ENCODE assay signal across 2 cellular contexts in the genomic region with DNA sequence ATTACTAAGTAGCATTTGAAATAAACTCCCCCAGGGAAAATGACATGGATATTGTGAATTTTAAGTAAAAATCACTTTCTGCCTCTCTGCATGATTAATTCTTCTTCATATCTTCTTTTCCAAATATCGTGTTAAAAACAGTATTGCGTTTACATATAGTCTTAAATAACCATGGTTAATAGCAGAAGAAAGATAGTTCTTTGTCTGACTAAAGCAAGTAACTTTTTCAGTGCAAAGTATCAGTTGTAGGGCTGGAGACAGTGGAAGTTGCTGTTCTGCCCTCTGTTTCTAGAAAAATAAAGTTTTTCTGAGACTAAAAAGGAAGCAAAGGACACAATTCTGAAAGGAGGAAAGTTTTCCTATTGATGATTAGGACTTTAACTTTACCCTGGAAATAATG.
TF ChIP-seq lines count a peak whose summit lies in the region.

No MANE protein-coding gene starts in this region.

TF ChIP-seq in A549, 52 proteins besides CTCF, POLR2A, EP300 and RAD21:
- TF ChIP-seq SMC3 (IDR thresholded peaks at IDR 0.05): no peak
- no peak for TF ChIP-seq JUNB (IDR thresholded peaks at IDR 0.05)
- no peak for TF ChIP-seq FOXS1 (CRISPR knock-in tag; IDR thresholded peaks at IDR 0.05)

TF ChIP-seq in H1, 55 proteins besides CTCF, POLR2A, EP300 and RAD21:
- TF ChIP-seq SIX5 (IDR thresholded peaks at IDR 0.05; ENCODE audit: low read depth, low read length) (no peak), ASH2L (IDR thresholded peaks at IDR 0.05; ENCODE audit: low read length) (no peak), GABPA (IDR thresholded peaks at IDR 0.05; ENCODE audit: borderline replicate concordance, insufficient read depth, low read length) (no peak), KDM1A (IDR thresholded peaks at IDR 0.05; ENCODE audit: borderline replicate concordance, low read length) (no peak), CHD2 (IDR thresholded peaks at IDR 0.05; ENCODE audit: low read length) (no peak), JUN (IDR thresholded peaks at IDR 0.05; ENCODE audit: low read depth, low read length) (no peak), SP2 (IDR thresholded peaks at IDR 0.05; ENCODE audit: low read length) (no peak), EGR1 (IDR thresholded peaks at IDR 0.05; ENCODE audit: borderline replicate concordance, low read depth, low read length) (no peak), SIRT6 (IDR thresholded peaks at IDR 0.05; ENCODE audit: low read length) (no peak), RFX5 (IDR thresholded peaks at IDR 0.05; ENCODE audit: borderline replicate concordance, low read depth, low read length) (no peak), CTBP2 (IDR thresholded peaks at IDR 0.05; ENCODE audit: borderline replicate concordance, insufficient read depth, insufficient read length, low read length) (no peak), CBX5 (IDR thresholded peaks at IDR 0.05; ENCODE audit: low read depth, low read length) (no peak), HDAC6 (IDR thresholded peaks at IDR 0.05; ENCODE audit: low read depth, low read length) (no peak)
- TF ChIP-seq, protein P1, sequence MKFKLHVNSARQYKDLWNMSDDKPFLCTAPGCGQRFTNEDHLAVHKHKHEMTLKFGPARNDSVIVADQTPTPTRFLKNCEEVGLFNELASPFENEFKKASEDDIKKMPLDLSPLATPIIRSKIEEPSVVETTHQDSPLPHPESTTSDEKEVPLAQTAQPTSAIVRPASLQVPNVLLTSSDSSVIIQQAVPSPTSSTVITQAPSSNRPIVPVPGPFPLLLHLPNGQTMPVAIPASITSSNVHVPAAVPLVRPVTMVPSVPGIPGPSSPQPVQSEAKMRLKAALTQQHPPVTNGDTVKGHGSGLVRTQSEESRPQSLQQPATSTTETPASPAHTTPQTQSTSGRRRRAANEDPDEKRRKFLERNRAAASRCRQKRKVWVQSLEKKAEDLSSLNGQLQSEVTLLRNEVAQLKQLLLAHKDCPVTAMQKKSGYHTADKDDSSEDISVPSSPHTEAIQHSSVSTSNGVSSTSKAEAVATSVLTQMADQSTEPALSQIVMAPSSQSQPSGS (IDR thresholded peaks at IDR 0.05; ENCODE audit: low read length): no peak
- TF ChIP-seq, protein P2, sequence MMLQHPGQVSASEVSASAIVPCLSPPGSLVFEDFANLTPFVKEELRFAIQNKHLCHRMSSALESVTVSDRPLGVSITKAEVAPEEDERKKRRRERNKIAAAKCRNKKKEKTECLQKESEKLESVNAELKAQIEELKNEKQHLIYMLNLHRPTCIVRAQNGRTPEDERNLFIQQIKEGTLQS (IDR thresholded peaks at IDR 0.05; ENCODE audit: insufficient read depth, low read depth, low read length): no peak
- TF ChIP-seq, protein P3, sequence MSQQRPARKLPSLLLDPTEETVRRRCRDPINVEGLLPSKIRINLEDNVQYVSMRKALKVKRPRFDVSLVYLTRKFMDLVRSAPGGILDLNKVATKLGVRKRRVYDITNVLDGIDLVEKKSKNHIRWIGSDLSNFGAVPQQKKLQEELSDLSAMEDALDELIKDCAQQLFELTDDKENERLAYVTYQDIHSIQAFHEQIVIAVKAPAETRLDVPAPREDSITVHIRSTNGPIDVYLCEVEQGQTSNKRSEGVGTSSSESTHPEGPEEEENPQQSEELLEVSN (IDR thresholded peaks at IDR 0.05): no peak
